Comparison of ENCODE assay signal across 26 cellular contexts in genomic region chr4:48366611-48367010, GRCh38. TPM values are rescaled to one million over a fixed set of nuclear protein-coding genes. Genes with fewer than 3 reads are reported as not detected.
DNase-seq lines count a peak whose midpoint lies in the region; ATAC-seq, FAIRE-seq and TF ChIP-seq lines count a peak whose summit lies in the region.
"Had no signal": no experiment of that assay in that cellular context is flagged by ENCODE, and none has a peak within 500 bp of the region (broad histone marks: within the 10 kb centered on the region; RNA-seq: fewer than 3 reads in every experiment).

No MANE protein-coding gene starts in this region.

- no peaks in the 10 kb centered on the region for H3K36me3 ChIP-seq in breast epithelium
- H3K36me3 ChIP-seq in mammary epithelial cell (ENCODE audit: insufficient read depth, low read length): no peaks in the 10 kb centered on the region
- no peaks in the 10 kb centered on the region for H3K36me3 ChIP-seq in kidney (ENCODE audit: control insufficient read depth in 1 of 2, insufficient read depth in 2 of 2, low read length in 2 of 2)
- H3K36me3 ChIP-seq: Peyer's patch had no signal

- no peaks in the 10 kb centered on the region for H3K27me3 Mint-ChIP-seq in MCF 10A (ENCODE audit: insufficient read depth, unreplicated experiment)
- H3K27me3 Mint-ChIP-seq: CD4-positive, alpha-beta T cell; IgD-negative memory B cell had no signal

- in situ Hi-C loops in mammary epithelial cell (cut with MboI; ENCODE audit: low sequenced_read_pairs in 2 of 2): no loop called here

- DNase-seq in MCF 10A (ENCODE audit: unreplicated experiment): no peak
- no peak for DNase-seq in breast epithelium (ENCODE audit: low spot score in 2 of 2)
- no peak for DNase-seq in mammary epithelial cell
- no peak for DNase-seq in kidney
- DNase-seq in NCI-H510A treated with DMSO at 0.1 percent for 48 hours (lab: John Stamatoyannopoulos, UW): no peak
- DNase-seq in NK-92 treated with Interleukin-12 subunit alpha and Interleukin-12 subunit beta, amount 100 ng/mL, for 24 hours (lab: John Stamatoyannopoulos, UW): no peak
- DNase-seq: AML-193; CD4-positive, alpha-beta T cell; COR-L47; DMS53; HCEC 1CT; NCI-H1092; NCI-H1417 treated with DMSO at 0.1 percent for 48 hours; NCI-H1694 treated with DMSO at 0.1 percent for 48 hours; NCI-H2081; NCI-H2227 treated with DMSO at 0.1 percent for 48 hours; NCI-H69; OCI-M1; Peyer's patch; SHP77 treated with DMSO at 0.1 percent for 48 hours had no signal

- POLR2A ChIA-PET in MCF 10A (lab: Yijun Ruan, JAX): interaction anchor here (0.6 to 1.9 kb wide), 7 partner anchors 9 to 395 kb away, joined by 3 to 10 read pairs (median 4); no protein-coding TSS in a partner anchor

- FAIRE-seq in kidney (lab: Jason Lieb, UNC): peak; percentile 11
- FAIRE-seq: A549, H1 had no signal

- H3K4me2 ChIP-seq in mammary epithelial cell (ENCODE audit: insufficient read depth, low read depth, low read length): peak overlapping the region; percentile 41
- H3K4me2 ChIP-seq: A549; BLaER1 treated with 17β-estradiol and CSF1 and Interleukin-3, amounts not matched to agents 10 nM and 100 nM had no signal

- peak overlapping the region; percentile 14 for H3K27ac Mint-ChIP-seq in MCF 10A (ENCODE audit: low read depth, unreplicated experiment)
- H3K27ac Mint-ChIP-seq: CD4-positive, alpha-beta T cell; IgD-negative memory B cell had no signal

- H3K4me3 Mint-ChIP-seq in MCF 10A (ENCODE audit: unreplicated experiment): no peak overlapping the region
- H3K4me3 Mint-ChIP-seq: CD4-positive, alpha-beta T cell had no signal

- H3K9ac ChIP-seq in mammary epithelial cell (ENCODE audit: insufficient read depth, low read length) (peak overlapping the region; percentile 31), kidney (ENCODE audit: low read length in 2 of 2) (no peak overlapping the region)
- H3K9ac ChIP-seq: BLaER1 treated with 17β-estradiol and CSF1 and Interleukin-3, amounts not matched to agents 10 nM and 100 nM had no signal

- dilution Hi-C loops in mammary epithelial cell (cut with HindIII; ENCODE audit: low sequenced_read_pairs): no loop called here

- H3K4me3 ChIP-seq in breast epithelium (no peak overlapping the region), mammary epithelial cell (replicated peaks in 1 of 3; ENCODE audit: insufficient read depth in 1 of 3, low read depth in 2 of 3, low read length in 3 of 3) (no peak overlapping the region), kidney (ENCODE audit: low read length in 2 of 2) (no peak overlapping the region)
- H3K4me3 ChIP-seq: A549; BLaER1 treated with 17β-estradiol and CSF1 and Interleukin-3, amounts not matched to agents 10 nM and 100 nM; Peyer's patch had no signal

- TF ChIP-seq POLR2A in breast epithelium (IDR thresholded peaks at IDR 0.05): no peak

- intact Hi-C loops in MCF 10A (cut with micrococcal nuclease): no loop called here
- intact Hi-C loops in breast epithelium (cut with DNase I; ENCODE audit: low total_unique reads): no loop called here
- intact Hi-C loops in mammary epithelial cell (cut with micrococcal nuclease): no loop called here
- intact Hi-C loops in kidney (cut with DNase I): no loop called here

- CTCF ChIA-PET in MCF 10A (lab: Yijun Ruan, JAX): interaction anchor here (0.7 kb wide), 1 partner anchor 11 kb away, joined by 3 read pairs; no protein-coding TSS in a partner anchor
- CTCF ChIA-PET in mammary epithelial cell (lab: Charles Lee; ENCODE audit: low non-redundant PET): no interaction called here

- H3K27me3 ChIP-seq in breast epithelium (no peaks in the 10 kb centered on the region), mammary epithelial cell (ENCODE audit: insufficient read depth, low read length) (no peaks in the 10 kb centered on the region)
- H3K27me3 ChIP-seq: BLaER1 treated with 17β-estradiol and CSF1 and Interleukin-3, amounts not matched to agents 10 nM and 100 nM; Peyer's patch had no signal

- TF ChIP-seq CTCF in MCF 10A (IDR thresholded peaks at IDR 0.05; ENCODE audit: unreplicated experiment) (no peak), breast epithelium (IDR thresholded peaks at IDR 0.05) (no peak), mammary epithelial cell (conservative IDR thresholded peaks at IDR 0.05 in 1 of 2, IDR thresholded peaks at IDR 0.05 in 1 of 2; ENCODE audit: extremely low read depth in 1 of 2, insufficient read depth in 1 of 2, low read depth in 1 of 2, low read length in 2 of 2) (no peak), kidney (IDR thresholded peaks at IDR 0.05; ENCODE audit: borderline replicate concordance, extremely low read depth, insufficient read depth) (no peak)

- no peak overlapping the region for H2AFZ ChIP-seq in mammary epithelial cell (ENCODE audit: low read depth, low read length)

- H3K4me1 Mint-ChIP-seq in MCF 10A (ENCODE audit: insufficient read depth, unreplicated experiment): peaks cover 33% of the 10 kb centered on the region

- H3K79me2 ChIP-seq in mammary epithelial cell (ENCODE audit: insufficient read depth, low read length): peaks cover 71% of the 10 kb centered on the region

- 70% methylated on average over 3 of the region's 3 CpGs for WGBS in mammary epithelial cell (ENCODE audit: low coverage, missing lambda C conversion rate)

- no peaks in the 10 kb centered on the region for H4K20me1 ChIP-seq in mammary epithelial cell (ENCODE audit: insufficient read depth, low read length)

- H3K9me3 Mint-ChIP-seq in MCF 10A (ENCODE audit: unreplicated experiment): no peaks in the 10 kb centered on the region
- H3K9me3 Mint-ChIP-seq: CD4-positive, alpha-beta T cell; IgD-negative memory B cell had no signal

- H3K9me3 ChIP-seq in breast epithelium: no peaks in the 10 kb centered on the region
- H3K9me3 ChIP-seq in mammary epithelial cell (replicated peaks; ENCODE audit: insufficient read depth, low read length): no peaks in the 10 kb centered on the region
- H3K9me3 ChIP-seq in kidney (ENCODE audit: control insufficient read depth in 1 of 2, low read length in 2 of 2): no peaks in the 10 kb centered on the region
- H3K9me3 ChIP-seq: A549, Peyer's patch had no signal

- BruUV-seq in MCF 10A (replicated peaks; lab: Mats Ljungman, UMichigan) (no TSS peak), mammary epithelial cell (replicated peaks; lab: Mats Ljungman, UMichigan) (no TSS peak)

- no peaks in the 10 kb centered on the region for H3K4me1 ChIP-seq in breast epithelium
- H3K4me1 ChIP-seq in mammary epithelial cell (ENCODE audit: insufficient read depth, low read length): peaks cover 9% of the 10 kb centered on the region
- H3K4me1 ChIP-seq in kidney (ENCODE audit: control insufficient read depth in 1 of 2, insufficient read depth in 1 of 2, low read depth in 1 of 2, low read length in 2 of 2): peaks cover 0 to 8% of the 10 kb centered on the region in 2 donors

- H3K36me3 Mint-ChIP-seq in MCF 10A (ENCODE audit: insufficient read depth, unreplicated experiment): no peaks in the 10 kb centered on the region
- H3K36me3 Mint-ChIP-seq: IgD-negative memory B cell had no signal

- no peak overlapping the region for H3K27ac ChIP-seq in breast epithelium
- no peak overlapping the region for H3K27ac ChIP-seq in mammary epithelial cell (ENCODE audit: insufficient read depth, low read depth, low read length)
- no peak overlapping the region for H3K27ac ChIP-seq in kidney (ENCODE audit: low read depth in 2 of 2, low read length in 2 of 2)
- H3K27ac ChIP-seq: A549; BLaER1 treated with 17β-estradiol and CSF1 and Interleukin-3, amounts not matched to agents 10 nM and 100 nM; HL-60; Peyer's patch had no signal

- ATAC-seq in HG02610 (IDR thresholded peaks at IDR 0.05; ENCODE audit: unreplicated experiment): no peak
- ATAC-seq: A549 had no signal

RNA-seq across cellular contexts. Expression of gene SLAIN2, which starts 25.3 kb away (rescaled TPM):
- total RNA-seq in MCF 10A (2022) (74.0 and 81.6 TPM in 2 replicates), breast epithelium (10 to 100 TPM; 41.6 to 76.6 (median 76.5) TPM), mammary epithelial cell (10 to 100 TPM; 79.9 to 95.9 TPM), kidney (69.1 TPM)
- polyA plus RNA-seq in mammary epithelial cell (58.0 TPM), kidney (ENCODE audit: insufficient read depth, low read depth, low replicate concordance) (23.6 TPM)
- 24.3 TPM for polyA minus RNA-seq in mammary epithelial cell
